Comparison of ENCODE assay signal across 23 cellular contexts in genomic region chr20:3031524-3032147, GRCh38. TPM values are rescaled to one million over a fixed set of nuclear protein-coding genes. Genes with fewer than 3 reads are reported as not detected.
A peak's percentile ranks its signal among the peaks of the same experiment; 100 is the strongest.
DNase-seq lines count a peak whose midpoint lies in the region; ATAC-seq, FAIRE-seq and TF ChIP-seq lines count a peak whose summit lies in the region.
"Had no signal": no experiment of that assay in that cellular context is flagged by ENCODE, and none has a peak within 500 bp of the region (broad histone marks: within the 10 kb centered on the region; RNA-seq: fewer than 3 reads in every experiment).

No MANE protein-coding gene starts in this region.

- H3K9me3 Mint-ChIP-seq in activated CD4-positive, alpha-beta T cell treated with anti-CD3 and anti-CD28 coated beads for 36 hours (ENCODE audit: low read depth): no peaks in the 10 kb centered on the region
- no peaks in the 10 kb centered on the region for H3K9me3 Mint-ChIP-seq in activated CD4-positive, alpha-beta T cell treated with anti-CD3 and anti-CD28 coated beads, Interleukin-2, amount 10 ng/mL, durations not matched to agents 24 days and 14 days
- H3K9me3 Mint-ChIP-seq in activated T-cell treated with anti-CD3 and anti-CD28 coated beads, Interleukin-2, amount 50 U/mL, for 72 hours: no peaks in the 10 kb centered on the region
- H3K9me3 Mint-ChIP-seq: CD4-positive, alpha-beta memory T cell; HFFc6 had no signal

- H3K36me3 Mint-ChIP-seq in activated CD4-positive, alpha-beta T cell treated with anti-CD3 and anti-CD28 coated beads for 36 hours (ENCODE audit: low read depth): peaks cover 54% of the 10 kb centered on the region
- peaks cover 42% of the 10 kb centered on the region for H3K36me3 Mint-ChIP-seq in activated CD4-positive, alpha-beta T cell treated with anti-CD3 and anti-CD28 coated beads, Interleukin-2, amount 10 ng/mL, durations not matched to agents 24 days and 14 days (ENCODE audit: low read depth)
- peaks cover 20 to 22% of the 10 kb centered on the region in 2 donors for H3K36me3 Mint-ChIP-seq in activated T-cell treated with anti-CD3 and anti-CD28 coated beads, Interleukin-2, amount 50 U/mL, for 72 hours (ENCODE audit: insufficient read depth in 2 of 2)

- CTCF ChIA-PET in activated CD4-positive, alpha-beta T cell treated with anti-CD3 and anti-CD28 coated beads for 36 hours (lab: Charles Lee): interaction anchor here (0.6 to 2.2 kb wide), 4 partner anchors 11 to 46 kb away, joined by 3 to 4 read pairs (median 4); no protein-coding TSS in a partner anchor
- CTCF ChIA-PET in A549 (lab: Yijun Ruan, JAX): interaction anchor here (0.7 kb wide), 1 partner anchor 85 kb away, joined by 4 read pairs; no protein-coding TSS in a partner anchor

- TF ChIP-seq RAD21 in A549 (conservative IDR thresholded peaks at IDR 0.05 in 1 of 2, IDR thresholded peaks at IDR 0.05 in 1 of 2): no peak

- peak; percentile 78 for ATAC-seq in activated CD4-positive, alpha-beta T cell treated with anti-CD3 and anti-CD28 coated beads for 36 hours
- peak; percentile 80 to 83 for ATAC-seq in activated T-cell treated with anti-CD3 and anti-CD28 coated beads, Interleukin-2, amount 50 U/mL, for 72 hours (replicated peaks in 1 of 2)
- ATAC-seq in A549: no peak

- H3K4me3 Mint-ChIP-seq in activated CD4-positive, alpha-beta T cell treated with anti-CD3 and anti-CD28 coated beads for 36 hours: no peak overlapping the region
- no peak overlapping the region for H3K4me3 Mint-ChIP-seq in activated CD4-positive, alpha-beta T cell treated with anti-CD3 and anti-CD28 coated beads, Interleukin-2, amount 10 ng/mL, durations not matched to agents 24 days and 14 days
- H3K4me3 Mint-ChIP-seq in activated T-cell treated with anti-CD3 and anti-CD28 coated beads, Interleukin-2, amount 50 U/mL, for 72 hours: no peak overlapping the region
- H3K4me3 Mint-ChIP-seq: CD4-positive, alpha-beta memory T cell; HFFc6 had no signal

- WGBS in A549 (ENCODE audit: missing lambda C conversion rate): 86% methylated on average over 3 of the region's 3 CpGs
- whole genome bisulfite sequencing in sigmoid colon, 2 donors: 91 to 92% methylated on average over 3 of the region's 3 CpGs

- DNase-seq in activated CD4-positive, alpha-beta T cell treated with anti-CD3 and anti-CD28 coated beads for 36 hours: peak; percentile 23
- DNase-seq in activated CD4-positive, alpha-beta T cell treated with anti-CD3 and anti-CD28 coated beads, Interleukin-2, amount 10 ng/mL, durations not matched to agents 24 days and 14 days: no peak
- DNase-seq in activated T-cell treated with anti-CD3 and anti-CD28 coated beads, Interleukin-2, amount 50 U/mL, for 72 hours: peak in 1 of 2 donors; percentile 37
- DNase-seq in activated T-cell treated with anti-CD3 and anti-CD28 coated beads, Interleukin-2, amount 50 U/mL, for 1 hour: no peak
- DNase-seq in A549 (ENCODE audit: low read depth in 1 of 2, low spot score in 1 of 2): no peak
- DNase-seq in sigmoid colon: peak; percentile 9
- DNase-seq in SKM-1 (lab: John Stamatoyannopoulos, UW; ENCODE audit: unreplicated experiment): no peak
- DNase-seq in AML-193 (lab: John Stamatoyannopoulos, UW): no peak
- DNase-seq: ACHN; C1 segment of cervical spinal cord; Calu3; CD4-positive, alpha-beta memory T cell; COR-L47; DND-41; GOT3; HFFc6 had no signal

- TF ChIP-seq CTCF in A549 (IDR thresholded peaks at IDR 0.05) (no peak), sigmoid colon (IDR thresholded peaks at IDR 0.05) (no peak)

- H3K4me3 ChIP-seq in A549: no peak overlapping the region
- H3K4me3 ChIP-seq in sigmoid colon: no peak overlapping the region
- H3K4me3 ChIP-seq: HAP-1 had no signal

- intact Hi-C loops in activated CD4-positive, alpha-beta T cell treated with anti-CD3 and anti-CD28 coated beads for 36 hours (cut with DNase I, micrococcal nuclease): loop anchor here (1.0 to 2.0 kb wide), 2 partner anchors 16 to 17 kb away; no protein-coding TSS in a partner anchor
- intact Hi-C loops in activated CD4-positive, alpha-beta T cell treated with anti-CD3 and anti-CD28 coated beads, Interleukin-2, amount 10 ng/mL, durations not matched to agents 24 days and 14 days (cut with micrococcal nuclease): loop anchor here (1.0 kb wide), 2 partner anchors 17 to 47 kb away; no protein-coding TSS in a partner anchor
- intact Hi-C loops in sigmoid colon (cut with DNase I): no loop called here

- no peak for TF ChIP-seq EP300 in A549 (IDR thresholded peaks at IDR 0.05)
- TF ChIP-seq EP300 in sigmoid colon (IDR thresholded peaks at IDR 0.05): no peak

- POLR2A ChIA-PET in activated CD4-positive, alpha-beta T cell treated with anti-CD3 and anti-CD28 coated beads for 36 hours (lab: Charles Lee): interaction anchor here (1.5 to 3.6 kb wide), 2 partner anchors 17 to 20 kb away, joined by 15 to 17 read pairs; no protein-coding TSS in a partner anchor
- POLR2A ChIA-PET in A549 (lab: Yijun Ruan, JAX): no interaction called here

- TF ChIP-seq POLR2A in A549 (IDR thresholded peaks at IDR 0.05; ENCODE audit: low read length): no peak
- TF ChIP-seq POLR2A in sigmoid colon (IDR thresholded peaks at IDR 0.05): no peak

- FAIRE-seq in A549 (lab: Jason Lieb, UNC): peak; percentile 72
- FAIRE-seq: A204.1, G401.6, GM12892, H54 had no signal

- no peak overlapping the region for H3K27ac Mint-ChIP-seq in activated CD4-positive, alpha-beta T cell treated with anti-CD3 and anti-CD28 coated beads for 36 hours
- H3K27ac Mint-ChIP-seq in activated CD4-positive, alpha-beta T cell treated with anti-CD3 and anti-CD28 coated beads, Interleukin-2, amount 10 ng/mL, durations not matched to agents 24 days and 14 days: no peak overlapping the region
- H3K27ac Mint-ChIP-seq in activated T-cell treated with anti-CD3 and anti-CD28 coated beads, Interleukin-2, amount 50 U/mL, for 72 hours: no peak overlapping the region
- H3K27ac Mint-ChIP-seq: CD4-positive, alpha-beta memory T cell; HFFc6 had no signal

- peaks cover 17 to 82% (median 37%) of the 10 kb centered on the region in 4 donors for H3K36me3 ChIP-seq in sigmoid colon

- no peaks in the 10 kb centered on the region for H3K27me3 ChIP-seq in sigmoid colon

- H3K4me2 ChIP-seq in A549: no peak overlapping the region

- H3K27ac ChIP-seq in A549 (no peak overlapping the region), sigmoid colon (no peak overlapping the region)
- H3K27ac ChIP-seq: 22Rv1 had no signal

- H3K9me3 ChIP-seq in A549 (no peaks in the 10 kb centered on the region), sigmoid colon (no peaks in the 10 kb centered on the region)
- H3K9me3 ChIP-seq: HAP-1 had no signal

- no peaks in the 10 kb centered on the region for H3K27me3 Mint-ChIP-seq in activated CD4-positive, alpha-beta T cell treated with anti-CD3 and anti-CD28 coated beads for 36 hours
- H3K27me3 Mint-ChIP-seq in activated CD4-positive, alpha-beta T cell treated with anti-CD3 and anti-CD28 coated beads, Interleukin-2, amount 10 ng/mL, durations not matched to agents 24 days and 14 days: no peaks in the 10 kb centered on the region
- H3K27me3 Mint-ChIP-seq in activated T-cell treated with anti-CD3 and anti-CD28 coated beads, Interleukin-2, amount 50 U/mL, for 72 hours (ENCODE audit: low read depth): no peaks in the 10 kb centered on the region
- H3K27me3 Mint-ChIP-seq: CD4-positive, alpha-beta memory T cell had no signal

- peaks cover 12% of the 10 kb centered on the region for H3K4me1 Mint-ChIP-seq in activated CD4-positive, alpha-beta T cell treated with anti-CD3 and anti-CD28 coated beads for 36 hours
- peaks cover 6% of the 10 kb centered on the region for H3K4me1 Mint-ChIP-seq in activated CD4-positive, alpha-beta T cell treated with anti-CD3 and anti-CD28 coated beads, Interleukin-2, amount 10 ng/mL, durations not matched to agents 24 days and 14 days
- H3K4me1 Mint-ChIP-seq in activated T-cell treated with anti-CD3 and anti-CD28 coated beads, Interleukin-2, amount 50 U/mL, for 72 hours (ENCODE audit: low read depth): peaks cover 9% of the 10 kb centered on the region

- H3K4me1 ChIP-seq in A549 (no peaks in the 10 kb centered on the region), sigmoid colon (no peaks in the 10 kb centered on the region)
- H3K4me1 ChIP-seq: HAP-1 had no signal

RNA-seq across cellular contexts. Expression of gene GNRH2, which starts 11.8 kb away (rescaled TPM):
- total RNA-seq in activated CD4-positive, alpha-beta T cell treated with anti-CD3 and anti-CD28 coated beads for 36 hours: 1 to 10 TPM; 8.0 to 8.3 TPM
- 1.7 and 2.7 TPM in 2 replicates for total RNA-seq in activated CD4-positive, alpha-beta T cell treated with anti-CD3 and anti-CD28 coated beads, Interleukin-2, amount 10 ng/mL, durations not matched to agents 24 days and 14 days
- total RNA-seq in activated T-cell treated with anti-CD3 and anti-CD28 coated beads, Interleukin-2, amount 50 U/mL, for 72 hours: 10 to 100 TPM in 1 of 2 donors, 1 to 10 TPM in 1; 5.5 to 87.1 TPM
- not detected in 2 replicates for polyA plus RNA-seq in A549 (2011; rRNA removed)
- polyA plus RNA-seq in A549 (2012; cell fraction: cytosol; rRNA removed): 0.17 and 0.31 TPM in 2 replicates
- polyA plus RNA-seq in A549 (2012; cell fraction: nucleus; rRNA removed): 2.1 and 3.4 TPM in 2 replicates
- 0.12 to 0.20 TPM in 2 of 3 replicates, not detected in the other for polyA plus RNA-seq in A549 (2017; fragmentation: RNase III; extraction: RNeasy Plus Mini Kit Qiagen cat#74134 plus additional on column Dnase treatment)
- 0.50 and 0.63 TPM in 2 replicates for polyA minus RNA-seq in A549 (2011; rRNA and poly(A)+ RNA removed)
- total RNA-seq in sigmoid colon: 1 to 10 TPM in 1 of 4 donors, not detected in 3; 1.6 TPM
- 1 to 10 TPM in 1 of 3 donors, under 1 TPM in 1, not detected in 1; 0.34 to 8.4 TPM for polyA plus RNA-seq in sigmoid colon
- polyA plus RNA-seq: BJ; CD4-positive, alpha-beta memory T cell had no signal

RNA-seq across cellular contexts. Expression of gene MRPS26, which starts 14.2 kb away (rescaled TPM):
- total RNA-seq in activated CD4-positive, alpha-beta T cell treated with anti-CD3 and anti-CD28 coated beads for 36 hours: 100 to 1,000 TPM; 107 to 153 TPM
- total RNA-seq in activated CD4-positive, alpha-beta T cell treated with anti-CD3 and anti-CD28 coated beads, Interleukin-2, amount 10 ng/mL, durations not matched to agents 24 days and 14 days: 123 and 130 TPM in 2 replicates
- 100 to 1,000 TPM; 100 to 155 TPM for total RNA-seq in activated T-cell treated with anti-CD3 and anti-CD28 coated beads, Interleukin-2, amount 50 U/mL, for 72 hours
- polyA plus RNA-seq in A549 (2011; rRNA removed): 69.4 and 71.3 TPM in 2 replicates
- 253 and 262 TPM in 2 replicates for polyA plus RNA-seq in A549 (2012; cell fraction: cytosol; rRNA removed)
- 125 and 159 TPM in 2 replicates for polyA plus RNA-seq in A549 (2012; cell fraction: nucleus; rRNA removed)
- 106 to 111 TPM (median 107 TPM) in 3 replicates for polyA plus RNA-seq in A549 (2017; fragmentation: RNase III; extraction: RNeasy Plus Mini Kit Qiagen cat#74134 plus additional on column Dnase treatment)
- polyA minus RNA-seq in A549 (2011; rRNA and poly(A)+ RNA removed): 30.7 and 30.9 TPM in 2 replicates
- total RNA-seq in sigmoid colon: 10 to 100 TPM; 33.5 to 71.7 (median 65.0) TPM
- polyA plus RNA-seq in sigmoid colon: 10 to 100 TPM; 46.8 to 61.3 (median 48.8) TPM

RNA-seq across cellular contexts. Expression of gene OXT, which starts 39.8 kb away (rescaled TPM):
- under 1 TPM in 1 of 2 experiments, not detected in 1; 0.40 TPM for total RNA-seq in activated CD4-positive, alpha-beta T cell treated with anti-CD3 and anti-CD28 coated beads for 36 hours
- total RNA-seq in activated CD4-positive, alpha-beta T cell treated with anti-CD3 and anti-CD28 coated beads, Interleukin-2, amount 10 ng/mL, durations not matched to agents 24 days and 14 days: 0.73 TPM in 1 of 2 replicates, not detected in the other
- total RNA-seq in activated T-cell treated with anti-CD3 and anti-CD28 coated beads, Interleukin-2, amount 50 U/mL, for 72 hours: 1 to 10 TPM; 1.2 to 1.8 TPM
- not detected in 2 replicates for polyA plus RNA-seq in A549 (2011; rRNA removed)
- polyA plus RNA-seq in A549 (2012; cell fraction: cytosol; rRNA removed): not detected in 2 replicates
- not detected in 2 replicates for polyA plus RNA-seq in A549 (2012; cell fraction: nucleus; rRNA removed)
- not detected in 3 replicates for polyA plus RNA-seq in A549 (2017; fragmentation: RNase III; extraction: RNeasy Plus Mini Kit Qiagen cat#74134 plus additional on column Dnase treatment)
- not detected in 2 replicates for polyA minus RNA-seq in A549 (2011; rRNA and poly(A)+ RNA removed)
- total RNA-seq in sigmoid colon: not detected
- under 1 TPM in 1 of 3 donors, not detected in 2; 0.29 TPM for polyA plus RNA-seq in sigmoid colon
- total RNA-seq: Calu3, HFFc6 had no signal
- polyA plus RNA-seq: BJ had no signal

RNA-seq across cellular contexts. Expression of gene AVP, which starts 52.9 kb away (rescaled TPM):
- total RNA-seq in activated CD4-positive, alpha-beta T cell treated with anti-CD3 and anti-CD28 coated beads for 36 hours: not detected
- total RNA-seq in activated CD4-positive, alpha-beta T cell treated with anti-CD3 and anti-CD28 coated beads, Interleukin-2, amount 10 ng/mL, durations not matched to agents 24 days and 14 days: not detected in 2 replicates
- total RNA-seq in activated T-cell treated with anti-CD3 and anti-CD28 coated beads, Interleukin-2, amount 50 U/mL, for 72 hours: not detected
- polyA plus RNA-seq in A549 (2011; rRNA removed) (not detected in 2 replicates), A549 (2017; fragmentation: RNase III; extraction: RNeasy Plus Mini Kit Qiagen cat#74134 plus additional on column Dnase treatment) (not detected in 3 replicates), sigmoid colon (not detected)
- polyA plus RNA-seq in A549 (2012; cell fraction: cytosol; rRNA removed): not detected in 2 replicates
- polyA plus RNA-seq in A549 (2012; cell fraction: nucleus; rRNA removed): not detected in 2 replicates
- polyA minus RNA-seq in A549 (2011; rRNA and poly(A)+ RNA removed): not detected in 2 replicates
- not detected for total RNA-seq in sigmoid colon
- total RNA-seq: Calu3; CD4-positive, alpha-beta memory T cell; HFFc6 had no signal
- polyA plus RNA-seq: BJ; CD4-positive, alpha-beta memory T cell had no signal

Comparison
In these comparisons a context has a peak if more than half of its experiments do, and no peak if none do; other contexts are left out.
1. DNase-seq: peak in activated CD4-positive, alpha-beta T cell treated with anti-CD3 and anti-CD28 coated beads for 36 hours (single experiment) and sigmoid colon (single experiment); none in activated CD4-positive, alpha-beta T cell treated with anti-CD3 and anti-CD28 coated beads, Interleukin-2, amount 10 ng/mL, durations not matched to agents 24 days and 14 days (single experiment), activated T-cell treated with anti-CD3 and anti-CD28 coated beads, Interleukin-2, amount 50 U/mL, for 1 hour (single experiment), A549 (0 of 2), SKM-1 (single experiment) and AML-193 (0 of 2).
2. ATAC-seq: peak in activated CD4-positive, alpha-beta T cell treated with anti-CD3 and anti-CD28 coated beads for 36 hours (single experiment) and activated T-cell treated with anti-CD3 and anti-CD28 coated beads, Interleukin-2, amount 50 U/mL, for 72 hours (2 of 2); none in A549 (0 of 2).